26 cellular contexts compared by ENCODE assay signal in the genomic region with DNA sequence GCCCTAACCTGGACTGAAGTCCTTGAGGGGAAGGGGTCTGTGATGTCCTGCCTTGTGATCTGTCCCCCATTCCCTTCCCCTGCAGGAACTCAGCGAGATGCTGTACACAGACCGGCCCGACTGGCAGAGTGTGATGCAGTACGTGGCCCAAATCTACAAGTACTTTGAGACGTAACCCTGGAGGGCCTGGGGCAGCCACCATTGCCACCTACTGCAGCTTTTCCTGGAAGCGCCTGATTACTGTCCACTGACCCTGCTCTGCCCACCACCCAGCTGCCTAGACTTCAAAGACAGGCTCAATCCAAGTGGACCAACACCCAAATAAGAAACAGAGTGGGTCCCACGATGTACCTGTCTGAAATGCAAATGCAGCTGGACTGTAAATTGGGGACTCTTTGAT.
"Had no signal": no experiment of that assay in that cellular context is flagged by ENCODE, and none has a peak within 500 bp of the region (broad histone marks: within the 10 kb centered on the region; RNA-seq: fewer than 3 reads in every experiment).

No MANE protein-coding gene starts in this region.

- H3K36me3 ChIP-seq: brain microvascular endothelial cell, esophagus squamous epithelium had no signal

- H3K36me3 Mint-ChIP-seq: activated CD4-positive, alpha-beta memory T cell treated with anti-CD3 and anti-CD28 coated beads for 36 hours; activated naive CD4-positive, alpha-beta T cell treated with anti-CD3 and anti-CD28 coated beads, Interleukin-2, amount 50 U/mL, for 72 hours; activated naive CD8-positive, alpha-beta T cell treated with anti-CD3 and anti-CD28 coated beads, Interleukin-2, amount 10 ng/mL, durations not matched to agents 7 days and 5 days had no signal

- H3K4me3 ChIP-seq: ascending aorta, esophagus squamous epithelium, gastroesophageal sphincter had no signal

- H3K27ac ChIP-seq: ascending aorta, brain microvascular endothelial cell, esophagus squamous epithelium, gastroesophageal sphincter had no signal

- H3K9me3 ChIP-seq: ascending aorta, esophagus squamous epithelium, gastroesophageal sphincter had no signal

- H3K27me3 Mint-ChIP-seq: activated CD4-positive, alpha-beta memory T cell treated with anti-CD3 and anti-CD28 coated beads for 36 hours; activated CD4-positive, alpha-beta T cell treated with anti-CD3 and anti-CD28 coated beads for 36 hours; activated CD4-positive, alpha-beta T cell treated with anti-CD3 and anti-CD28 coated beads, Interleukin-2, amount 10 ng/mL, durations not matched to agents 24 days and 14 days; activated CD8-positive, alpha-beta memory T cell treated with anti-CD3 and anti-CD28 coated beads, Interleukin-2, amount 10 ng/mL, durations not matched to agents 7 days and 5 days; activated naive CD8-positive, alpha-beta T cell treated with anti-CD3 and anti-CD28 coated beads, Interleukin-2, amount 10 ng/mL, durations not matched to agents 7 days and 5 days; effector memory CD8-positive, alpha-beta T cell had no signal

- H3K27ac Mint-ChIP-seq: activated CD4-positive, alpha-beta memory T cell treated with anti-CD3 and anti-CD28 coated beads for 36 hours; activated CD4-positive, alpha-beta T cell treated with anti-CD3 and anti-CD28 coated beads for 36 hours; activated CD4-positive, alpha-beta T cell treated with anti-CD3 and anti-CD28 coated beads, Interleukin-2, amount 10 ng/mL, durations not matched to agents 24 days and 14 days; activated CD8-positive, alpha-beta memory T cell treated with anti-CD3 and anti-CD28 coated beads, Interleukin-2, amount 10 ng/mL, durations not matched to agents 7 days and 5 days; activated CD8-positive, alpha-beta T cell treated with anti-CD3 and anti-CD28 coated beads, Interleukin-2, amount 10 ng/mL, durations not matched to agents 7 days and 5 days; activated naive CD4-positive, alpha-beta T cell treated with anti-CD3 and anti-CD28 coated beads, Interleukin-2, amount 10 ng/mL, durations not matched to agents 7 days and 5 days; activated naive CD4-positive, alpha-beta T cell treated with anti-CD3 and anti-CD28 coated beads, Interleukin-2, amount 50 U/mL, for 72 hours; activated naive CD8-positive, alpha-beta T cell treated with anti-CD3 and anti-CD28 coated beads, Interleukin-2, amount 10 ng/mL, durations not matched to agents 7 days and 5 days; activated T-helper 1 cell treated with anti-CD3 and anti-CD28 coated beads, Interleukin-12 subunit alpha, Interleukin-12 subunit beta, Interleukin-2, Interleukin-4 antibody, amounts not matched to agents 30 ng/mL and 10 ng/mL and 1 ng/mL, durations not matched to agents 14 hours and 24 hours and 36 hours; activated T-helper 2 cell treated with anti-CD3 and anti-CD28 coated beads, Interferon-gamma antibody, Interleukin-2, Interleukin-4, amounts not matched to agents 10 μg/mL and 5 μg/mL and 100 μg/mL, durations not matched to agents 14 hours and 24 hours and 36 hours; effector memory CD8-positive, alpha-beta T cell had no signal

- H3K9me3 Mint-ChIP-seq: activated CD4-positive, alpha-beta T cell treated with anti-CD3 and anti-CD28 coated beads, Interleukin-2, amount 10 ng/mL, durations not matched to agents 24 days and 14 days; activated naive CD4-positive, alpha-beta T cell treated with anti-CD3 and anti-CD28 coated beads, Interleukin-2, amount 50 U/mL, for 72 hours; activated naive CD8-positive, alpha-beta T cell treated with anti-CD3 and anti-CD28 coated beads, Interleukin-2, amount 10 ng/mL, durations not matched to agents 7 days and 5 days; activated T-helper 1 cell treated with anti-CD3 and anti-CD28 coated beads, Interleukin-12 subunit alpha, Interleukin-12 subunit beta, Interleukin-2, Interleukin-4 antibody, amounts not matched to agents 30 ng/mL and 10 ng/mL and 1 ng/mL, durations not matched to agents 14 hours and 24 hours and 36 hours; activated T-helper 2 cell treated with anti-CD3 and anti-CD28 coated beads, Interferon-gamma antibody, Interleukin-2, Interleukin-4, amounts not matched to agents 10 μg/mL and 5 μg/mL and 100 μg/mL, durations not matched to agents 14 hours and 24 hours and 36 hours; effector memory CD8-positive, alpha-beta T cell had no signal

- H3K4me1 ChIP-seq: ascending aorta, esophagus squamous epithelium, gastroesophageal sphincter had no signal

- H3K4me1 Mint-ChIP-seq: activated CD4-positive, alpha-beta T cell treated with anti-CD3 and anti-CD28 coated beads for 36 hours; activated CD4-positive, alpha-beta T cell treated with anti-CD3 and anti-CD28 coated beads, Interleukin-2, amount 10 ng/mL, durations not matched to agents 24 days and 14 days; activated CD8-positive, alpha-beta memory T cell treated with anti-CD3 and anti-CD28 coated beads, Interleukin-2, amount 10 ng/mL, durations not matched to agents 7 days and 5 days; activated naive CD4-positive, alpha-beta T cell treated with anti-CD3 and anti-CD28 coated beads, Interleukin-2, amount 10 ng/mL, durations not matched to agents 7 days and 5 days; activated naive CD8-positive, alpha-beta T cell treated with anti-CD3 and anti-CD28 coated beads, Interleukin-2, amount 10 ng/mL, durations not matched to agents 7 days and 5 days had no signal

- H3K4me3 Mint-ChIP-seq: activated CD4-positive, alpha-beta memory T cell treated with anti-CD3 and anti-CD28 coated beads for 36 hours; activated CD4-positive, alpha-beta T cell treated with anti-CD3 and anti-CD28 coated beads for 36 hours; activated CD4-positive, alpha-beta T cell treated with anti-CD3 and anti-CD28 coated beads, Interleukin-2, amount 10 ng/mL, durations not matched to agents 24 days and 14 days; activated CD8-positive, alpha-beta memory T cell treated with anti-CD3 and anti-CD28 coated beads, Interleukin-2, amount 10 ng/mL, durations not matched to agents 7 days and 5 days; activated CD8-positive, alpha-beta T cell treated with anti-CD3 and anti-CD28 coated beads, Interleukin-2, amount 10 ng/mL, durations not matched to agents 7 days and 5 days; activated naive CD4-positive, alpha-beta T cell treated with anti-CD3 and anti-CD28 coated beads, Interleukin-2, amount 10 ng/mL, durations not matched to agents 7 days and 5 days; activated naive CD8-positive, alpha-beta T cell treated with anti-CD3 and anti-CD28 coated beads, Interleukin-2, amount 10 ng/mL, durations not matched to agents 7 days and 5 days; activated T-helper 1 cell treated with anti-CD3 and anti-CD28 coated beads, Interleukin-12 subunit alpha, Interleukin-12 subunit beta, Interleukin-2, Interleukin-4 antibody, amounts not matched to agents 30 ng/mL and 10 ng/mL and 1 ng/mL, durations not matched to agents 14 hours and 24 hours and 36 hours; effector memory CD8-positive, alpha-beta T cell had no signal

- DNase-seq: activated CD4-positive, alpha-beta memory T cell treated with anti-CD3 and anti-CD28 coated beads for 36 hours; activated CD4-positive, alpha-beta T cell treated with anti-CD3 and anti-CD28 coated beads for 36 hours; activated CD4-positive, CD25-positive, alpha-beta regulatory T cell; activated CD4-positive, CD25-positive, alpha-beta regulatory T cell treated with anti-CD3 and anti-CD28 coated beads, Interleukin-2, amount 50 U/mL, for 72 hours; activated CD8-positive, alpha-beta memory T cell treated with anti-CD3 and anti-CD28 coated beads, Interleukin-2, amount 10 ng/mL, durations not matched to agents 7 days and 5 days; activated CD8-positive, alpha-beta memory T cell treated with anti-CD3 and anti-CD28 coated beads, Interleukin-2, amount 50 U/mL, for 4 hours; activated CD8-positive, alpha-beta T cell treated with anti-CD3 and anti-CD28 coated beads, Interleukin-2, amount 10 ng/mL, durations not matched to agents 7 days and 5 days; activated effector memory CD4-positive, alpha-beta T cell treated with anti-CD3 and anti-CD28 coated beads, Interleukin-2, amount 50 U/mL, for 16 hours; activated naive CD4-positive, alpha-beta T cell treated with anti-CD3 and anti-CD28 coated beads, Interleukin-2, amount 10 ng/mL, durations not matched to agents 7 days and 5 days; activated naive CD8-positive, alpha-beta T cell treated with anti-CD3 and anti-CD28 coated beads, Interleukin-2, amount 10 ng/mL, durations not matched to agents 7 days and 5 days; activated T-cell treated with anti-CD3 and anti-CD28 coated beads, Interleukin-2, amount 50 U/mL, for 1 hour; activated T-cell treated with anti-CD3 and anti-CD28 coated beads, Interleukin-2, amount 50 U/mL, for 48 hours; brain microvascular endothelial cell; cortex of kidney; dermis blood vessel endothelial cell; effector memory CD8-positive, alpha-beta T cell; erythroblast; esophagus squamous epithelium; foreskin melanocyte; T-helper 2 cell had no signal

- H3K27me3 ChIP-seq: ascending aorta, brain microvascular endothelial cell, esophagus squamous epithelium, gastroesophageal sphincter had no signal
